ENCODE assay signal across 1 cellular context in genomic region chr3:29649815-29650547, GRCh38.
TF ChIP-seq lines count a peak whose summit lies in the region.

No MANE protein-coding gene starts in this region.

TF ChIP-seq in GM12878, 131 proteins besides CTCF, POLR2A, EP300 and RAD21 (continued from another document and continues in another):
- TF ChIP-seq, protein P1, sequence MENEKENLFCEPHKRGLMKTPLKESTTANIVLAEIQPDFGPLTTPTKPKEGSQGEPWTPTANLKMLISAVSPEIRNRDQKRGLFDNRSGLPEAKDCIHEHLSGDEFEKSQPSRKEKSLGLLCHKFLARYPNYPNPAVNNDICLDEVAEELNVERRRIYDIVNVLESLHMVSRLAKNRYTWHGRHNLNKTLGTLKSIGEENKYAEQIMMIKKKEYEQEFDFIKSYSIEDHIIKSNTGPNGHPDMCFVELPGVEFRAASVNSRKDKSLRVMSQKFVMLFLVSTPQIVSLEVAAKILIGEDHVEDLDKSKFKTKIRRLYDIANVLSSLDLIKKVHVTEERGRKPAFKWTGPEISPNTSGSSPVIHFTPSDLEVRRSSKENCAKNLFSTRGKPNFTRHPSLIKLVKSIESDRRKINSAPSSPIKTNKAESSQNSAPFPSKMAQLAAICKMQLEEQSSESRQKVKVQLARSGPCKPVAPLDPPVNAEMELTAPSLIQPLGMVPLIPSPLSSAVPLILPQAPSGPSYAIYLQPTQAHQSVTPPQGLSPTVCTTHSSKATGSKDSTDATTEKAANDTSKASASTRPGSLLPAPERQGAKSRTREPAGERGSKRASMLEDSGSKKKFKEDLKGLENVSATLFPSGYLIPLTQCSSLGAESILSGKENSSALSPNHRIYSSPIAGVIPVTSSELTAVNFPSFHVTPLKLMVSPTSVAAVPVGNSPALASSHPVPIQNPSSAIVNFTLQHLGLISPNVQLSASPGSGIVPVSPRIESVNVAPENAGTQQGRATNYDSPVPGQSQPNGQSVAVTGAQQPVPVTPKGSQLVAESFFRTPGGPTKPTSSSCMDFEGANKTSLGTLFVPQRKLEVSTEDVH (IDR thresholded peaks at IDR 0.05; ENCODE audit: low read depth, partially characterized antibody) = no peak
- no peak for TF ChIP-seq KAT2A (conservative IDR thresholded peaks at IDR 0.05; ENCODE audit: control insufficient read depth, low read depth, low read length)
- TF ChIP-seq CBX3 (IDR thresholded peaks at IDR 0.05; ENCODE audit: borderline replicate concordance, low read depth) = no peak
- no peak for TF ChIP-seq JUND (IDR thresholded peaks at IDR 0.05; ENCODE audit: low read depth, low read length)
- no peak for TF ChIP-seq BCLAF1 (IDR thresholded peaks at IDR 0.05)
- no peak for TF ChIP-seq SIN3A (IDR thresholded peaks at IDR 0.05; ENCODE audit: low read depth, low read length)
- TF ChIP-seq FOXM1 (IDR thresholded peaks at IDR 0.05; ENCODE audit: low read depth, low read length) = no peak
- TF ChIP-seq, protein P2, sequence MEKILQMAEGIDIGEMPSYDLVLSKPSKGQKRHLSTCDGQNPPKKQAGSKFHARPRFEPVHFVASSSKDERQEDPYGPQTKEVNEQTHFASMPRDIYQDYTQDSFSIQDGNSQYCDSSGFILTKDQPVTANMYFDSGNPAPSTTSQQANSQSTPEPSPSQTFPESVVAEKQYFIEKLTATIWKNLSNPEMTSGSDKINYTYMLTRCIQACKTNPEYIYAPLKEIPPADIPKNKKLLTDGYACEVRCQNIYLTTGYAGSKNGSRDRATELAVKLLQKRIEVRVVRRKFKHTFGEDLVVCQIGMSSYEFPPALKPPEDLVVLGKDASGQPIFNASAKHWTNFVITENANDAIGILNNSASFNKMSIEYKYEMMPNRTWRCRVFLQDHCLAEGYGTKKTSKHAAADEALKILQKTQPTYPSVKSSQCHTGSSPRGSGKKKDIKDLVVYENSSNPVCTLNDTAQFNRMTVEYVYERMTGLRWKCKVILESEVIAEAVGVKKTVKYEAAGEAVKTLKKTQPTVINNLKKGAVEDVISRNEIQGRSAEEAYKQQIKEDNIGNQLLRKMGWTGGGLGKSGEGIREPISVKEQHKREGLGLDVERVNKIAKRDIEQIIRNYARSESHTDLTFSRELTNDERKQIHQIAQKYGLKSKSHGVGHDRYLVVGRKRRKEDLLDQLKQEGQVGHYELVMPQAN (conservative IDR thresholded peaks at IDR 0.05) = no peak
- no peak for TF ChIP-seq TAF1 (IDR thresholded peaks at IDR 0.05; ENCODE audit: borderline replicate concordance, low read depth, low read length)
- TF ChIP-seq CHD2 (IDR thresholded peaks at IDR 0.05; ENCODE audit: borderline replicate concordance, low read depth, low read length) = no peak
- TF ChIP-seq ASH2L (IDR thresholded peaks at IDR 0.05; ENCODE audit: borderline replicate concordance, low read depth) = no peak
- no peak for TF ChIP-seq STAT1 (conservative IDR thresholded peaks at IDR 0.05)
- TF ChIP-seq YY1 (IDR thresholded peaks at IDR 0.05; ENCODE audit: low read depth, low read length) = no peak
- TF ChIP-seq, protein P3, sequence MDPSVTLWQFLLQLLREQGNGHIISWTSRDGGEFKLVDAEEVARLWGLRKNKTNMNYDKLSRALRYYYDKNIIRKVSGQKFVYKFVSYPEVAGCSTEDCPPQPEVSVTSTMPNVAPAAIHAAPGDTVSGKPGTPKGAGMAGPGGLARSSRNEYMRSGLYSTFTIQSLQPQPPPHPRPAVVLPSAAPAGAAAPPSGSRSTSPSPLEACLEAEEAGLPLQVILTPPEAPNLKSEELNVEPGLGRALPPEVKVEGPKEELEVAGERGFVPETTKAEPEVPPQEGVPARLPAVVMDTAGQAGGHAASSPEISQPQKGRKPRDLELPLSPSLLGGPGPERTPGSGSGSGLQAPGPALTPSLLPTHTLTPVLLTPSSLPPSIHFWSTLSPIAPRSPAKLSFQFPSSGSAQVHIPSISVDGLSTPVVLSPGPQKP (IDR thresholded peaks at IDR 0.05; ENCODE audit: low read depth, low read length) = no peak
- TF ChIP-seq ETV6 (conservative IDR thresholded peaks at IDR 0.05 in 1 of 2, IDR thresholded peaks at IDR 0.05 in 1 of 2; ENCODE audit: borderline replicate concordance in 1 of 2, low read depth in 1 of 2) = no peak
- TF ChIP-seq RELA (IDR thresholded peaks at IDR 0.05; ENCODE audit: borderline replicate concordance, partially characterized antibody) = no peak
- TF ChIP-seq ZSCAN29 (IDR thresholded peaks at IDR 0.05) = no peak
- no peak for TF ChIP-seq RFX5 (IDR thresholded peaks at IDR 0.05; ENCODE audit: low read depth, low read length)
- no peak for TF ChIP-seq ZNF622 (IDR thresholded peaks at IDR 0.05)
- no peak for TF ChIP-seq ZNF592 (IDR thresholded peaks at IDR 0.05)
- TF ChIP-seq MXI1 (IDR thresholded peaks at IDR 0.05; ENCODE audit: low read depth, low read length) = no peak
- TF ChIP-seq, protein P4, sequence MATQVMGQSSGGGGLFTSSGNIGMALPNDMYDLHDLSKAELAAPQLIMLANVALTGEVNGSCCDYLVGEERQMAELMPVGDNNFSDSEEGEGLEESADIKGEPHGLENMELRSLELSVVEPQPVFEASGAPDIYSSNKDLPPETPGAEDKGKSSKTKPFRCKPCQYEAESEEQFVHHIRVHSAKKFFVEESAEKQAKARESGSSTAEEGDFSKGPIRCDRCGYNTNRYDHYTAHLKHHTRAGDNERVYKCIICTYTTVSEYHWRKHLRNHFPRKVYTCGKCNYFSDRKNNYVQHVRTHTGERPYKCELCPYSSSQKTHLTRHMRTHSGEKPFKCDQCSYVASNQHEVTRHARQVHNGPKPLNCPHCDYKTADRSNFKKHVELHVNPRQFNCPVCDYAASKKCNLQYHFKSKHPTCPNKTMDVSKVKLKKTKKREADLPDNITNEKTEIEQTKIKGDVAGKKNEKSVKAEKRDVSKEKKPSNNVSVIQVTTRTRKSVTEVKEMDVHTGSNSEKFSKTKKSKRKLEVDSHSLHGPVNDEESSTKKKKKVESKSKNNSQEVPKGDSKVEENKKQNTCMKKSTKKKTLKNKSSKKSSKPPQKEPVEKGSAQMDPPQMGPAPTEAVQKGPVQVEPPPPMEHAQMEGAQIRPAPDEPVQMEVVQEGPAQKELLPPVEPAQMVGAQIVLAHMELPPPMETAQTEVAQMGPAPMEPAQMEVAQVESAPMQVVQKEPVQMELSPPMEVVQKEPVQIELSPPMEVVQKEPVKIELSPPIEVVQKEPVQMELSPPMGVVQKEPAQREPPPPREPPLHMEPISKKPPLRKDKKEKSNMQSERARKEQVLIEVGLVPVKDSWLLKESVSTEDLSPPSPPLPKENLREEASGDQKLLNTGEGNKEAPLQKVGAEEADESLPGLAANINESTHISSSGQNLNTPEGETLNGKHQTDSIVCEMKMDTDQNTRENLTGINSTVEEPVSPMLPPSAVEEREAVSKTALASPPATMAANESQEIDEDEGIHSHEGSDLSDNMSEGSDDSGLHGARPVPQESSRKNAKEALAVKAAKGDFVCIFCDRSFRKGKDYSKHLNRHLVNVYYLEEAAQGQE (IDR thresholded peaks at IDR 0.05; ENCODE audit: low read depth, low read length) = no peak
- TF ChIP-seq DPF2 (IDR thresholded peaks at IDR 0.05) = 0 out of 2 replicates have a peak, but pooled peaks have one; percentile 17
- no peak for TF ChIP-seq ESRRA (IDR thresholded peaks at IDR 0.05; ENCODE audit: low read length)
- no peak for TF ChIP-seq TCF7 (IDR thresholded peaks at IDR 0.05; ENCODE audit: borderline replicate concordance)
- TF ChIP-seq, protein P5, sequence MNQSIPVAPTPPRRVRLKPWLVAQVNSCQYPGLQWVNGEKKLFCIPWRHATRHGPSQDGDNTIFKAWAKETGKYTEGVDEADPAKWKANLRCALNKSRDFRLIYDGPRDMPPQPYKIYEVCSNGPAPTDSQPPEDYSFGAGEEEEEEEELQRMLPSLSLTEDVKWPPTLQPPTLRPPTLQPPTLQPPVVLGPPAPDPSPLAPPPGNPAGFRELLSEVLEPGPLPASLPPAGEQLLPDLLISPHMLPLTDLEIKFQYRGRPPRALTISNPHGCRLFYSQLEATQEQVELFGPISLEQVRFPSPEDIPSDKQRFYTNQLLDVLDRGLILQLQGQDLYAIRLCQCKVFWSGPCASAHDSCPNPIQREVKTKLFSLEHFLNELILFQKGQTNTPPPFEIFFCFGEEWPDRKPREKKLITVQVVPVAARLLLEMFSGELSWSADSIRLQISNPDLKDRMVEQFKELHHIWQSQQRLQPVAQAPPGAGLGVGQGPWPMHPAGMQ (IDR thresholded peaks at IDR 0.05; ENCODE audit: borderline replicate concordance) = no peak
- no peak for TF ChIP-seq TARDBP (IDR thresholded peaks at IDR 0.05; ENCODE audit: borderline replicate concordance)
- TF ChIP-seq NR2C2 (IDR thresholded peaks at IDR 0.05; ENCODE audit: borderline replicate concordance, control insufficient read depth, insufficient read length, low read depth) = no peak
- TF ChIP-seq SUZ12 (IDR thresholded peaks at IDR 0.05; ENCODE audit: unreplicated experiment) = no peak
- TF ChIP-seq IRF4 (IDR thresholded peaks at IDR 0.05; ENCODE audit: low read depth, low read length) = peak; percentile 39; the same call in 1 of the 2 replicates
- TF ChIP-seq YBX1 (IDR thresholded peaks at IDR 0.05) = no peak
- TF ChIP-seq RUNX3 (IDR thresholded peaks at IDR 0.05; ENCODE audit: low read length) = peak; percentile 63
- TF ChIP-seq EED (IDR thresholded peaks at IDR 0.05; ENCODE audit: low read depth) = peak; percentile 55; the same call in 1 of the 2 replicates
- TF ChIP-seq ZNF24 (IDR thresholded peaks at IDR 0.05) = no peak
- no peak for TF ChIP-seq HDGF (IDR thresholded peaks at IDR 0.05)
- TF ChIP-seq SUPT20H (IDR thresholded peaks at IDR 0.05; ENCODE audit: borderline replicate concordance, control insufficient read depth, low read depth, low read length) = no peak
- TF ChIP-seq GATAD2B (conservative IDR thresholded peaks at IDR 0.05; ENCODE audit: low read depth) = no peak
- TF ChIP-seq NFIC (IDR thresholded peaks at IDR 0.05; ENCODE audit: low read depth, low read length) = peak; percentile 41; the same call in 1 of the 2 replicates
- peak; percentile 70 to 75; a peak in 3 of 4 replicates for TF ChIP-seq IKZF2 (IDR thresholded peaks at IDR 0.05)
- TF ChIP-seq RB1 (IDR thresholded peaks at IDR 0.05; ENCODE audit: borderline replicate concordance) = no peak
